Comparison of ENCODE assay signal across 24 cellular contexts in genomic region chr3:70526966-70527515, GRCh38.
DNase-seq lines count a peak whose midpoint lies in the region; ATAC-seq, FAIRE-seq and TF ChIP-seq lines count a peak whose summit lies in the region.
"Had no signal": no experiment of that assay in that cellular context is flagged by ENCODE, and none has a peak within 500 bp of the region (broad histone marks: within the 10 kb centered on the region; RNA-seq: fewer than 3 reads in every experiment).

No MANE protein-coding gene starts in this region.

- CTCF ChIA-PET in AG04449 (lab: Yijun Ruan, JAX) (interaction anchor here (1.4 to 1.6 kb wide), 2 partner anchors 24 to 1155 kb away, joined by 4 to 5 read pairs; no protein-coding TSS in a partner anchor), K562 (lab: Yijun Ruan, JAX; ENCODE audit: low intra/inter-chr PET ratio) (no interaction called here)
- CTCF ChIA-PET in naive thymus-derived CD4-positive, alpha-beta T cell (lab: Charles Lee): no interaction called here

- H3K4me3 Mint-ChIP-seq in naive thymus-derived CD4-positive, alpha-beta T cell: no peak overlapping the region
- H3K4me3 Mint-ChIP-seq: CD14-positive monocyte had no signal

- POLR2A ChIA-PET in AG04449 (lab: Yijun Ruan, JAX) (no interaction called here), K562 (lab: Yijun Ruan, JAX) (no interaction called here)
- POLR2A ChIA-PET in naive thymus-derived CD4-positive, alpha-beta T cell (lab: Charles Lee): no interaction called here

- H3K27me3 Mint-ChIP-seq in naive thymus-derived CD4-positive, alpha-beta T cell: peaks cover 0 to 7% (median 0%) of the 10 kb centered on the region in 5 donors

- H3K4me2 ChIP-seq in K562 (ENCODE audit: insufficient read depth, low read length): no peak overlapping the region

- TF ChIP-seq EP300 in K562 (IDR thresholded peaks at IDR 0.05; ENCODE audit: low read length): no peak

- H2AFZ ChIP-seq in K562 (ENCODE audit: low read depth, low read length): 0 out of 2 replicates have a peak overlapping the region, but pooled peaks have one; percentile 22

- FAIRE-seq in K562 (lab: Jason Lieb, UNC): no peak
- FAIRE-seq: A204.1, GM19239, HepG2 had no signal

- no peak overlapping the region; the same call in 1 of the 2 replicates for H3K4me3 ChIP-seq in AG04449 (ENCODE audit: low read depth, low read length)
- no peak overlapping the region for H3K4me3 ChIP-seq in HAP-1
- H3K4me3 ChIP-seq in K562: no peak overlapping the region
- peak overlapping the region in 1 of 2 donors; percentile 1 for H3K4me3 ChIP-seq in foreskin fibroblast (ENCODE audit: low read depth in 1 of 2, low read length in 2 of 2)
- no peak overlapping the region for H3K4me3 ChIP-seq in naive thymus-derived CD4-positive, alpha-beta T cell (ENCODE audit: low read length)

- TF ChIP-seq RAD21 in K562 (CRISPR knock-in tag; conservative IDR thresholded peaks at IDR 0.05 in 1 of 2, IDR thresholded peaks at IDR 0.05 in 1 of 2): no peak

- H3K4me1 ChIP-seq in HAP-1 (peaks cover 30% of the 10 kb centered on the region), K562 (replicated peaks in 1 of 2; ENCODE audit: control insufficient read depth in 2 of 2, insufficient read depth in 2 of 2, low read length in 2 of 2) (no peaks in the 10 kb centered on the region)
- H3K4me1 ChIP-seq in naive thymus-derived CD4-positive, alpha-beta T cell (ENCODE audit: control insufficient read depth in 2 of 2, insufficient read depth in 2 of 2, low read length in 2 of 2): no peaks in the 10 kb centered on the region

- H3K27ac ChIP-seq in K562 (ENCODE audit: extremely low read depth, low read depth, low read length): no peak overlapping the region
- no peak overlapping the region for H3K27ac ChIP-seq in naive thymus-derived CD4-positive, alpha-beta T cell (ENCODE audit: low read depth, low read length)

- H3K36me3 Mint-ChIP-seq in naive thymus-derived CD4-positive, alpha-beta T cell: no peaks in the 10 kb centered on the region
- H3K36me3 Mint-ChIP-seq: CD14-positive monocyte had no signal

- H3K27ac Mint-ChIP-seq in naive thymus-derived CD4-positive, alpha-beta T cell: no peak overlapping the region
- H3K27ac Mint-ChIP-seq: CD14-positive monocyte had no signal

- in situ Hi-C loops in HAP-1 (cut with MboI; ENCODE audit: low sequenced_read_pairs) (loop anchor here (25.0 kb wide), 1 partner anchor 1135 kb away; no protein-coding TSS in a partner anchor), K562 (cut with MboI) (no loop called here)

- H3K4me1 Mint-ChIP-seq in naive thymus-derived CD4-positive, alpha-beta T cell: no peaks in the 10 kb centered on the region
- H3K4me1 Mint-ChIP-seq: CD14-positive monocyte had no signal

- intact Hi-C loops in K562 (cut with micrococcal nuclease): no loop called here
- intact Hi-C loops in naive thymus-derived CD4-positive, alpha-beta T cell (cut with micrococcal nuclease): no loop called here

- TF ChIP-seq POLR2A in K562 (conservative IDR thresholded peaks at IDR 0.05): no peak

- no peaks in the 10 kb centered on the region for H4K20me1 ChIP-seq in K562 (replicated peaks; ENCODE audit: control insufficient read depth, insufficient read depth, low read length)

- DNase-seq in AG04449 (ENCODE audit: low read depth, low spot score) (peak; percentile 12), HAP-1 (ENCODE audit: low spot score in 2 of 2) (peak; percentile 57 to 97), K562 (ENCODE audit: extremely low read depth in 1 of 4, low spot score in 3 of 4) (no peak), foreskin fibroblast (peak; percentile 20 to 77)
- DNase-seq in naive thymus-derived CD4-positive, alpha-beta T cell: no peak
- DNase-seq: AML-193, DMS 273 treated with DMSO at 0.1 percent for 48 hours, NCI-H1048, NCI-H146, NCI-H2081 treated with DMSO at 0.1 percent for 48 hours, NCI-H345, NCI-H526 treated with DMSO at 0.1 percent for 48 hours, OCI-M1, RPMI8226, SIG-M5, SW 1271 had no signal

- no peaks in the 10 kb centered on the region for H3K79me2 ChIP-seq in K562 (ENCODE audit: control insufficient read depth, insufficient read depth, low read length)

- H3K9me3 ChIP-seq in HAP-1 (no peaks in the 10 kb centered on the region), K562 (replicated peaks; ENCODE audit: control insufficient read depth, insufficient read depth, low read depth, low read length) (no peaks in the 10 kb centered on the region)
- no peaks in the 10 kb centered on the region for H3K9me3 ChIP-seq in naive thymus-derived CD4-positive, alpha-beta T cell (ENCODE audit: control insufficient read depth in 2 of 3, low read length in 3 of 3)

- H3K27me3 ChIP-seq in HAP-1 (ENCODE audit: low read depth) (no peaks in the 10 kb centered on the region), K562 (ENCODE audit: control insufficient read depth in 2 of 2, insufficient read depth in 2 of 2, low read length in 2 of 2) (peaks cover 0 to 4% of the 10 kb centered on the region in 2 experiments; a peak in 1 of 5 replicates)
- no peaks in the 10 kb centered on the region for H3K27me3 ChIP-seq in naive thymus-derived CD4-positive, alpha-beta T cell (ENCODE audit: control insufficient read depth in 2 of 2, insufficient read depth in 2 of 2, low read length in 2 of 2)

- H3K9ac ChIP-seq in K562 (ENCODE audit: insufficient read depth in 1 of 2, low read depth in 2 of 2, low read length in 2 of 2): no peak overlapping the region

- H3K9me3 Mint-ChIP-seq in naive thymus-derived CD4-positive, alpha-beta T cell: peaks cover 0 to 2% (median 0%) of the 10 kb centered on the region in 11 donors

- no peaks in the 10 kb centered on the region for H3K9me1 ChIP-seq in K562 (ENCODE audit: control insufficient read depth, insufficient read depth, low read length)

- H3K36me3 ChIP-seq in HAP-1 (replicated peaks) (no peaks in the 10 kb centered on the region), K562 (ENCODE audit: control insufficient read depth, insufficient read depth, low read length) (no peaks in the 10 kb centered on the region)
- H3K36me3 ChIP-seq in naive thymus-derived CD4-positive, alpha-beta T cell (ENCODE audit: control insufficient read depth in 2 of 3, insufficient read depth in 3 of 3, low read length in 3 of 3): no peaks in the 10 kb centered on the region

- no TSS peak for BruUV-seq in K562 (replicated peaks; lab: Mats Ljungman, UMichigan)

- TF ChIP-seq CTCF in AG04449 (IDR thresholded peaks at IDR 0.05; ENCODE audit: insufficient read depth, low read length, missing control alignments): no peak
- TF ChIP-seq CTCF in K562 (IDR thresholded peaks at IDR 0.05 in 2 of 3, conservative IDR thresholded peaks at IDR 0.05 in 1 of 3; ENCODE audit: insufficient read depth in 2 of 3, low read depth in 1 of 3, low read length in 3 of 3): no peak
- no peak for TF ChIP-seq CTCF in foreskin fibroblast (IDR thresholded peaks at IDR 0.05; ENCODE audit: low read depth, low read length)

- 1% methylated on average over 8 of the region's 8 CpGs for WGBS in K562 (ENCODE audit: insufficient coverage, low coverage, missing lambda C conversion rate)

- no peak for ATAC-seq in K562
- ATAC-seq in HG03432 (IDR thresholded peaks at IDR 0.05; ENCODE audit: unreplicated experiment): no peak
- no peak for ATAC-seq in naive thymus-derived CD4-positive, alpha-beta T cell
- ATAC-seq in HG03457 (IDR thresholded peaks at IDR 0.05; ENCODE audit: unreplicated experiment): no peak
- no peak for ATAC-seq in GM18858 (IDR thresholded peaks at IDR 0.05; ENCODE audit: unreplicated experiment)
- ATAC-seq: HCT116, HepG2 had no signal

TF ChIP-seq in K562, 482 proteins besides CTCF, POLR2A, EP300 and RAD21:
- TF ChIP-seq HEY1 (CRISPR knock-in tag; IDR thresholded peaks at IDR 0.05; ENCODE audit: borderline replicate concordance): no peak
- no peak for TF ChIP-seq KLF13 (tag; IDR thresholded peaks at IDR 0.05; ENCODE audit: borderline replicate concordance, low read depth)
- no peak for TF ChIP-seq ZFPM2 (CRISPR knock-in tag; IDR thresholded peaks at IDR 0.05)
- TF ChIP-seq ZNF75A (CRISPR knock-in tag; IDR thresholded peaks at IDR 0.05): no peak
- TF ChIP-seq KDM5B (IDR thresholded peaks at IDR 0.05; ENCODE audit: insufficient replicate concordance, low read depth, low read length): no peak
- TF ChIP-seq MBD1 (CRISPR knock-in tag; IDR thresholded peaks at IDR 0.05): no peak
- TF ChIP-seq PURB (CRISPR knock-in tag; IDR thresholded peaks at IDR 0.05; ENCODE audit: low read depth): no peak
- TF ChIP-seq TAF9B (IDR thresholded peaks at IDR 0.05; ENCODE audit: partially characterized antibody): no peak
TF ChIP-seq in K562: peak in this region for 0.

Comparison
In these comparisons a context has a peak if more than half of its experiments do, and no peak if none do; other contexts are left out.
1. DNase-seq: peak in AG04449 (single experiment), HAP-1 (2 of 2) and foreskin fibroblast (2 of 2); none in K562 (0 of 4) and naive thymus-derived CD4-positive, alpha-beta T cell (0 of 9).